Comparison of ENCODE assay signal across 26 cellular contexts in genomic region chr22:39259698-39260097, GRCh38. TPM values are rescaled to one million over a fixed set of nuclear protein-coding genes. Genes with fewer than 3 reads are reported as not detected.
"Had no signal": no experiment of that assay in that cellular context is flagged by ENCODE, and none has a peak within 500 bp of the region (broad histone marks: within the 10 kb centered on the region; RNA-seq: fewer than 3 reads in every experiment).

No MANE protein-coding gene starts in this region.

- H3K27me3 ChIP-seq: esophagus muscularis mucosa, foreskin keratinocyte, heart right ventricle, upper lobe of right lung had no signal

- H3K27ac Mint-ChIP-seq: activated B cell treated with CpG ODN at 0.5 μM for 24 hours; activated CD8-positive, alpha-beta T cell treated with anti-CD3 and anti-CD28 coated beads for 36 hours; activated T-helper 17 cell treated with anti-CD3 and anti-CD28 coated beads, Interleukin-2, amount 50 U/mL, for 72 hours; natural killer cell; stimulated activated memory B cell treated with anti-CD40 and anti-IgM and Interleukin-4, amounts not matched to agents 10 μg/mL and 1 μg/mL and 100 μg/mL, for 72 hours; T-helper 2 cell treated with Interferon-gamma antibody and Interleukin-4, amounts not matched to agents 5 μg/mL and 100 μg/mL, for 36 hours had no signal

- H3K9me3 Mint-ChIP-seq: activated T-helper 17 cell treated with anti-CD3 and anti-CD28 coated beads, Interleukin-2, amount 50 U/mL, for 72 hours; natural killer cell had no signal

- H3K4me3 ChIP-seq: esophagus muscularis mucosa, heart right ventricle, left ventricle myocardium inferior, lung, skin epidermis, upper lobe of right lung had no signal

- DNase-seq: activated B cell treated with CpG ODN at 0.5 μM for 24 hours; activated CD4-positive, alpha-beta T cell treated with anti-CD3 and anti-CD28 coated beads, Interleukin-2, amount 50 U/mL, for 1 hour; activated CD8-positive, alpha-beta T cell treated with anti-CD3 and anti-CD28 coated beads for 36 hours; activated gamma-delta T cell treated with Interleukin-2 at 50 U/mL for 16 hours; activated naive CD4-positive, alpha-beta T cell treated with anti-CD3 and anti-CD28 coated beads, Interleukin-2, amount 50 U/mL, for 16 hours; activated T-cell treated with anti-CD3 and anti-CD28 coated beads, Interleukin-2, amount 50 U/mL, for 4 hours; amniotic stem cell; central memory CD4-positive, alpha-beta T cell; foreskin keratinocyte; heart right ventricle; left ventricle myocardium inferior; mesendoderm; natural killer cell; retina; stimulated activated CD4-positive, alpha-beta T cell treated with anti-CD3 and anti-CD28 coated beads, Interleukin-12 subunit alpha, Interleukin-12 subunit beta, amount 100 ng/mL, for 4 hours; stimulated activated CD4-positive, alpha-beta T cell treated with anti-CD3 and anti-CD28 coated beads, Interleukin-4, amount 100 ng/mL, for 24 hours; stimulated activated naive CD8-positive, alpha-beta T cell treated with anti-CD3 and anti-CD28 coated beads, Interleukin-15, amount 100 ng/mL, for 72 hours; substantia nigra; upper lobe of right lung had no signal

- FAIRE-seq: astrocyte had no signal

- H3K9me3 ChIP-seq: upper lobe of right lung had no signal

- H3K27ac ChIP-seq: esophagus muscularis mucosa, foreskin keratinocyte, heart right ventricle, left ventricle myocardium inferior, skin epidermis, upper lobe of right lung had no signal

- H3K4me3 Mint-ChIP-seq: activated B cell treated with CpG ODN at 0.5 μM for 24 hours; activated CD8-positive, alpha-beta T cell treated with anti-CD3 and anti-CD28 coated beads for 36 hours; activated T-cell treated with anti-CD3 and anti-CD28 coated beads, Interleukin-2, amount 50 U/mL, for 4 hours; activated T-helper 17 cell treated with anti-CD3 and anti-CD28 coated beads, Interleukin-2, amount 50 U/mL, for 72 hours; natural killer cell; stimulated activated memory B cell treated with anti-CD40 and anti-IgM and Interleukin-4, amounts not matched to agents 10 μg/mL and 1 μg/mL and 100 μg/mL, for 72 hours; stimulated activated naive CD8-positive, alpha-beta T cell treated with anti-CD3 and anti-CD28 coated beads, Interleukin-15, amount 100 ng/mL, for 72 hours; T-helper 2 cell treated with Interferon-gamma antibody and Interleukin-4, amounts not matched to agents 5 μg/mL and 100 μg/mL, for 36 hours had no signal

- H3K36me3 ChIP-seq: esophagus muscularis mucosa, heart right ventricle, left ventricle myocardium inferior, upper lobe of right lung had no signal

- H3K36me3 Mint-ChIP-seq: natural killer cell had no signal

RNA-seq across cellular contexts. Expression of gene PDGFB, which starts 14.9 kb away (rescaled TPM):
- total RNA-seq: activated B cell treated with CpG ODN at 0.5 μM for 24 hours had no signal
